In the genomic region with DNA sequence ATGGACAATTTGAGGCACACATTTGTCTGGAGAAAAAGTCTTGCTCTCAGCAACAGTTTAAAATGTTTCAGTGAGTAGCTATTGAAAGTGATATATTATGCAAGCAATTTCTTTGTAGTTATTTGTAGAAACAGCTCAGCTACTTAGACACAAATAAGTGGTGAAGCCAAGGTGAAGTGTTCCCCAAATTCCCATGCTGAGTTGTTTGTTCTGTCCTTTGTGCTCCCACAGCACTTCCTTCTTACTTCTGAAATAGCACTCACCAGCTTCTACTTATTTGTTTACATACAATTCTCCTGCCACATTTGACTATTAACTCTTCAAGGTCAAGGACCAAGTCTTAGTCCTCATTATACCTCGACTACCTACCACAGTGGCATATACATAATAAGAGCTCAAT, we compare ENCODE assay signal across 8 cellular contexts.
"Had no signal": no experiment of that assay in that cellular context is flagged by ENCODE, and none has a peak within 500 bp of the region (broad histone marks: within the 10 kb centered on the region; RNA-seq: fewer than 3 reads in every experiment).

No MANE protein-coding gene starts in this region.

- H3K36me3 ChIP-seq: HAP-1 had no signal

- H3K4me1 Mint-ChIP-seq: IgD-negative memory B cell had no signal

- H3K27ac Mint-ChIP-seq: HFFc6, IgD-negative memory B cell had no signal

- H3K27me3 Mint-ChIP-seq: IgD-negative memory B cell had no signal

- H3K27ac ChIP-seq: HL-60 had no signal

- H3K36me3 Mint-ChIP-seq: IgD-negative memory B cell had no signal

- H3K4me1 ChIP-seq: HAP-1 had no signal

- H3K4me3 ChIP-seq: HAP-1 had no signal

- ATAC-seq: HCT116, HepG2 had no signal

- H3K4me3 Mint-ChIP-seq: HFFc6, IgD-negative memory B cell had no signal

- DNase-seq: GOT3, H7, HFFc6 had no signal

- H3K9me3 ChIP-seq: HAP-1 had no signal
